In the genomic region with DNA sequence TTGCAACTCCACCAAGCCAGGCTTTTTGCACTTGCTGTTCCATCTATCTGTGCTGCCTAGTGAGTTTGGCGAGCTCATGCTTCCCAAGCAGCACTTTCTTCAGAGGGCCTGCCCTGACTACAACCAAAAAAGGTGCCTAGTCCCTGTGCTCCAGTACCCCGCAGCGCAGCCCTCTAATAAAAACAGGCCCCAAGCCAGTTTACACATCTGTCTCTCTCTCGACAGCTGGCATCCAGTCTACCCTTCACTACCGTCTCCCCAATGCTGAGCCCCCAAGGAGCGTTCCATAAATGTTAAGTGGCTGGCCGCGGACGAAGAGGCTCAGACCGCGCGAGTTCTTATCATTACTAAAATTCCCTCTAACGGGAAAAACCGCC, we compare ENCODE assay signal across 8 cellular contexts. TPM values are rescaled to one million over a fixed set of nuclear protein-coding genes. Genes with fewer than 3 reads are reported as not detected.
A peak's percentile ranks its signal among the peaks of the same experiment; 100 is the strongest.
DNase-seq lines count a peak whose midpoint lies in the region; ATAC-seq and TF ChIP-seq lines count a peak whose summit lies in the region.

No MANE protein-coding gene starts in this region.

- H3K27ac ChIP-seq in A673 (ENCODE audit: low read depth, low read length, poor library complexity, severe bottlenecking) (peak overlapping the region; percentile 95), subcutaneous abdominal adipose tissue (ENCODE audit: low read depth, low read length) (peak overlapping the region; percentile 92)

- TSS peak; percentile 54 for BruUV-seq in A673 (replicated peaks; lab: Mats Ljungman, UMichigan)

- peaks cover 15% of the 10 kb centered on the region for H3K4me1 ChIP-seq in A673 (ENCODE audit: insufficient read depth, low read length, poor library complexity, severe bottlenecking)
- peaks cover 0 to 26% (median 23%) of the 10 kb centered on the region in 5 donors for H3K4me1 ChIP-seq in subcutaneous abdominal adipose tissue (ENCODE audit: control insufficient read depth in 5 of 5, insufficient read depth in 5 of 5, low read length in 5 of 5)

- H3K36me3 Mint-ChIP-seq in IgD-negative memory B cell: peaks cover 2% of the 10 kb centered on the region
- H3K36me3 Mint-ChIP-seq in brain: no peaks in the 10 kb centered on the region

- H3K27me3 ChIP-seq in A673 (replicated peaks; ENCODE audit: insufficient read depth, low read depth, low read length, poor library complexity): no peaks in the 10 kb centered on the region
- H3K27me3 ChIP-seq in subcutaneous abdominal adipose tissue (ENCODE audit: control insufficient read depth in 5 of 5, insufficient read depth in 4 of 5, low read length in 5 of 5): no peaks in the 10 kb centered on the region

- peaks cover 27 to 46% (median 27%) of the 10 kb centered on the region in 3 donors for H3K4me1 Mint-ChIP-seq in IgD-negative memory B cell
- peaks cover 57% of the 10 kb centered on the region for H3K4me1 Mint-ChIP-seq in brain

- TF ChIP-seq CTCF in A673 (conservative IDR thresholded peaks at IDR 0.05; ENCODE audit: low read depth, low read length) (no peak), brain (conservative IDR thresholded peaks at IDR 0.05) (no peak)

- ATAC-seq in GM19324 (IDR thresholded peaks at IDR 0.05; ENCODE audit: low FRiP score, unreplicated experiment): peak; percentile 7

- H3K36me3 ChIP-seq in A673 (ENCODE audit: insufficient read depth, low read length, poor library complexity, severe bottlenecking) (no peaks in the 10 kb centered on the region), subcutaneous abdominal adipose tissue (ENCODE audit: control insufficient read depth in 5 of 5, insufficient read depth in 5 of 5, low read length in 5 of 5) (no peaks in the 10 kb centered on the region)

- H3K27ac Mint-ChIP-seq in IgD-negative memory B cell (peak overlapping the region; percentile 96 to 99 (median 99)), brain (peak overlapping the region; percentile 77 to 98 (median 98))

- POLR2A ChIA-PET in A673 (lab: Charles Lee; ENCODE audit: low non-redundant PET): no interaction called here

- peak overlapping the region; percentile 73 to 100 (median 98) for H3K9ac ChIP-seq in subcutaneous abdominal adipose tissue (ENCODE audit: low read length in 5 of 5)

- CTCF ChIA-PET in A673 (lab: Charles Lee): interaction anchor here (0.7 kb wide), 1 partner anchor 48 kb away, joined by 3 read pairs; no protein-coding TSS in a partner anchor

- H3K9me3 Mint-ChIP-seq in IgD-negative memory B cell (no peaks in the 10 kb centered on the region), brain (peaks cover 0 to 9% (median 3%) of the 10 kb centered on the region in 5 experiments)

- H3K27me3 Mint-ChIP-seq in IgD-negative memory B cell (no peaks in the 10 kb centered on the region), brain (peaks cover 14% of the 10 kb centered on the region)

- DNase-seq in A673 (ENCODE audit: low spot score) (peak; percentile 15), kidney tubule cell (ENCODE audit: low spot score) (peak; percentile 11), DMS153 treated with DMSO at 0.1 percent for 48 hours (lab: John Stamatoyannopoulos, UW; ENCODE audit: unreplicated experiment) (no peak), NCI-H1930 (lab: John Stamatoyannopoulos, UW) (no peak)

- H3K4me3 Mint-ChIP-seq in IgD-negative memory B cell (peak overlapping the region; percentile 95 to 99 (median 98)), brain (peak overlapping the region; percentile 95 to 99 (median 98))

- H3K4me3 ChIP-seq in A673 (ENCODE audit: low read depth, low read length, poor library complexity, severe bottlenecking): peak overlapping the region; percentile 85
- peak overlapping the region; percentile 83 to 97 (median 94) for H3K4me3 ChIP-seq in subcutaneous abdominal adipose tissue (ENCODE audit: low read depth in 1 of 5, low read length in 5 of 5)

- intact Hi-C loops in A673 (cut with micrococcal nuclease; ENCODE audit: unreplicated experiment): no loop called here

- H3K9me3 ChIP-seq in A673 (ENCODE audit: low read depth, low read length, poor library complexity, severe bottlenecking): no peaks in the 10 kb centered on the region
- H3K9me3 ChIP-seq in subcutaneous abdominal adipose tissue (ENCODE audit: control insufficient read depth in 5 of 5, low read length in 5 of 5): no peaks in the 10 kb centered on the region

RNA-seq across cellular contexts. Expression of a gene that starts 0.5 kb away (rescaled TPM):
- total RNA-seq in A673 (2021): 51.6 and 51.7 TPM in 2 replicates
- polyA plus RNA-seq in IgD-negative memory B cell (76.6 TPM), brain (ENCODE audit: insufficient read depth, low read depth, low replicate concordance) (33.4 TPM)

RNA-seq across cellular contexts. Expression of a gene that starts 56.9 kb away (rescaled TPM):
- total RNA-seq in A673 (2021): 48.6 and 52.2 TPM in 2 replicates
- polyA plus RNA-seq in IgD-negative memory B cell (9.2 TPM), brain (ENCODE audit: insufficient read depth, low read depth, low replicate concordance) (10.9 TPM)

Comparison
In these comparisons a context has a peak if more than half of its experiments do, and no peak if none do; other contexts are left out.
1. DNase-seq: peak in A673 (single experiment) and kidney tubule cell (single experiment); none in DMS153 treated with DMSO at 0.1 percent for 48 hours (single experiment) and NCI-H1930 (0 of 2).